In genomic region chr22:23245799-23246136, GRCh38 we compare ENCODE assay signal across 21 cellular contexts.
A peak's percentile ranks its signal among the peaks of the same experiment; 100 is the strongest.
DNase-seq lines count a peak whose midpoint lies in the region; ATAC-seq, FAIRE-seq and TF ChIP-seq lines count a peak whose summit lies in the region.
"Had no signal": no experiment of that assay in that cellular context is flagged by ENCODE, and none has a peak within 500 bp of the region (broad histone marks: within the 10 kb centered on the region; RNA-seq: fewer than 3 reads in every experiment).

No MANE protein-coding gene starts in this region.

- H2AFZ ChIP-seq in H1 (ENCODE audit: low read length): no peak overlapping the region

- no peak for ATAC-seq in GM18868 (IDR thresholded peaks at IDR 0.05; ENCODE audit: unreplicated experiment)
- ATAC-seq: gastroesophageal sphincter, left ventricle myocardium superior had no signal

- no peak overlapping the region for H3K23ac ChIP-seq in H1 (ENCODE audit: insufficient read length)

- H3K4me1 ChIP-seq in breast epithelium (no peaks in the 10 kb centered on the region), SJSA1 (replicated peaks) (peaks cover 79% of the 10 kb centered on the region), H1 (replicated peaks in 1 of 4; ENCODE audit: control insufficient read depth in 3 of 4, insufficient read depth in 4 of 4, low read length in 3 of 4) (peaks cover 33 to 47% (median 40%) of the 10 kb centered on the region in 4 experiments)
- H3K4me1 ChIP-seq: prostate gland, uterus had no signal

- no peak overlapping the region for H4K91ac ChIP-seq in H1 (replicated peaks; ENCODE audit: insufficient read length, low read length)

- H3K36me3 ChIP-seq in breast epithelium (no peaks in the 10 kb centered on the region), SJSA1 (peaks cover 7% of the 10 kb centered on the region; the same call in 1 of the 2 replicates), H1 (ENCODE audit: control insufficient read depth in 2 of 4, insufficient read depth in 4 of 4, low read length in 3 of 4) (no peaks in the 10 kb centered on the region)
- H3K36me3 ChIP-seq: gastroesophageal sphincter, prostate gland, uterus had no signal

- peak overlapping the region; percentile 92 for H3K27ac Mint-ChIP-seq in MCF 10A (ENCODE audit: low read depth, unreplicated experiment)

- H4K8ac ChIP-seq in H1 (ENCODE audit: extremely low read depth, insufficient read depth, low read length): no peak overlapping the region

- H3K79me2 ChIP-seq in H1 (ENCODE audit: control insufficient read depth in 1 of 2, insufficient read depth in 2 of 2, low read length in 2 of 2): peaks cover 0 to 76% of the 10 kb centered on the region in 2 experiments; a peak in 3 of 4 replicates

- no peaks in the 10 kb centered on the region for H3K27me3 ChIP-seq in breast epithelium
- H3K27me3 ChIP-seq in SJSA1 (replicated peaks): no peaks in the 10 kb centered on the region
- H3K27me3 ChIP-seq in H1 (replicated peaks in 1 of 4; ENCODE audit: control insufficient read depth in 3 of 4, extremely low read depth in 1 of 4, insufficient read depth in 3 of 4, low read length in 3 of 4): no peaks in the 10 kb centered on the region
- H3K27me3 ChIP-seq: gastroesophageal sphincter, uterus had no signal

- H3K4me2 ChIP-seq in H1 (ENCODE audit: insufficient read depth in 1 of 2, low read depth in 2 of 2, low read length in 2 of 2): no peak overlapping the region

- no peak for TF ChIP-seq CTCF in MCF 10A (IDR thresholded peaks at IDR 0.05; ENCODE audit: unreplicated experiment)
- TF ChIP-seq CTCF in breast epithelium (IDR thresholded peaks at IDR 0.05): no peak
- no peak for TF ChIP-seq CTCF in H1 (IDR thresholded peaks at IDR 0.05; ENCODE audit: control extremely low read depth in 1 of 3, insufficient read depth in 1 of 3, low read depth in 1 of 3, low read length in 3 of 3)

- CTCF ChIA-PET in MCF 10A (lab: Yijun Ruan, JAX): no interaction called here
- CTCF ChIA-PET in H1 (lab: Charles Lee; ENCODE audit: partially characterized antibody): interaction anchor here (1.3 kb wide), 1 partner anchor 22 kb away, joined by 4 read pairs; no protein-coding TSS in a partner anchor

- H2BK120ac ChIP-seq in H1 (replicated peaks; ENCODE audit: low read depth, low read length): no peak overlapping the region

- no peak overlapping the region for H2BK15ac ChIP-seq in H1 (ENCODE audit: low read length)

- no TSS peak for BruUV-seq in MCF 10A (replicated peaks; lab: Mats Ljungman, UMichigan)

- H3K9me3 Mint-ChIP-seq in MCF 10A (ENCODE audit: unreplicated experiment): no peaks in the 10 kb centered on the region

- DNase-seq in MCF 10A (ENCODE audit: unreplicated experiment) (no peak), breast epithelium (ENCODE audit: low spot score in 2 of 2) (no peak), SJSA1 (ENCODE audit: low read depth in 1 of 2, low spot score in 2 of 2) (no peak), H1 (ENCODE audit: low read depth in 1 of 2, low spot score in 2 of 2) (no peak), frontal cortex (ENCODE audit: low spot score in 2 of 2) (no peak), cerebellar cortex (ENCODE audit: low spot score) (no peak), UCSD-AML1 (lab: John Stamatoyannopoulos, UW; ENCODE audit: unreplicated experiment) (no peak)
- DNase-seq: activated CD4-positive, alpha-beta T cell treated with anti-CD3 and anti-CD28 coated beads, Interleukin-2, amount 50 U/mL, for 1 hour; activated T-cell treated with anti-CD3 and anti-CD28 coated beads, Interleukin-2, amount 50 U/mL, for 1 hour; amniotic stem cell; GDM1; left ventricle myocardium superior; NCI-H1930; NCI-H446 treated with DMSO at 0.1 percent for 48 hours; uterus had no signal

- H3K79me1 ChIP-seq in H1 (ENCODE audit: low read depth, low read length): peaks cover 10% of the 10 kb centered on the region; the same call in 1 of the 2 replicates

- H4K20me1 ChIP-seq in H1 (replicated peaks in 1 of 2; ENCODE audit: control insufficient read depth in 1 of 2, insufficient read depth in 2 of 2, low read length in 2 of 2): no peaks in the 10 kb centered on the region

- H2BK20ac ChIP-seq in H1 (ENCODE audit: low read length): no peak overlapping the region

- TF ChIP-seq RAD21 in H1 (IDR thresholded peaks at IDR 0.05 in 1 of 2, conservative IDR thresholded peaks at IDR 0.05 in 1 of 2; ENCODE audit: low read depth in 2 of 2, low read length in 2 of 2): no peak

- POLR2A ChIA-PET in MCF 10A (lab: Yijun Ruan, JAX): no interaction called here
- POLR2A ChIA-PET in H1 (lab: Charles Lee; ENCODE audit: partially characterized antibody): no interaction called here

- intact Hi-C loops in MCF 10A (cut with micrococcal nuclease): no loop called here
- intact Hi-C loops in breast epithelium (cut with DNase I; ENCODE audit: low total_unique reads): no loop called here

- H3K9me3 ChIP-seq in breast epithelium: no peaks in the 10 kb centered on the region
- no peaks in the 10 kb centered on the region for H3K9me3 ChIP-seq in SJSA1 (replicated peaks)
- H3K9me3 ChIP-seq in H1 (ENCODE audit: insufficient read depth in 2 of 2, low read depth in 1 of 2, low read length in 1 of 2): no peaks in the 10 kb centered on the region
- H3K9me3 ChIP-seq: Caco-2, gastroesophageal sphincter, prostate gland, uterus had no signal

- no peaks in the 10 kb centered on the region for H3K27me3 Mint-ChIP-seq in MCF 10A (ENCODE audit: insufficient read depth, unreplicated experiment)

- peaks cover 9% of the 10 kb centered on the region; the same call in 1 of the 2 replicates for H3K23me2 ChIP-seq in H1 (ENCODE audit: low read depth, low read length)

- no peak overlapping the region for H2AK5ac ChIP-seq in H1 (ENCODE audit: low read depth, low read length)

- H3K18ac ChIP-seq in H1 (ENCODE audit: extremely low read depth, low read length): no peak overlapping the region

- 0 out of 2 replicates have a peak overlapping the region, but pooled peaks have one; percentile 55 for H2BK5ac ChIP-seq in H1 (ENCODE audit: low read depth, low read length)

- H3K27ac ChIP-seq in breast epithelium (no peak overlapping the region), SJSA1 (peak overlapping the region; percentile 57), H1 (ENCODE audit: low read depth, low read length) (no peak overlapping the region)
- H3K27ac ChIP-seq: prostate gland, uterus had no signal

- peaks cover 12% of the 10 kb centered on the region for H3K36me3 Mint-ChIP-seq in MCF 10A (ENCODE audit: insufficient read depth, unreplicated experiment)

- H2BK12ac ChIP-seq in H1 (ENCODE audit: low read depth, low read length): no peak overlapping the region

- no peak for TF ChIP-seq POLR2A in breast epithelium (IDR thresholded peaks at IDR 0.05)
- no peak for TF ChIP-seq POLR2A in H1 (IDR thresholded peaks at IDR 0.05; ENCODE audit: control extremely low read depth in 1 of 2, low read depth in 2 of 2, low read length in 2 of 2)

- no peak overlapping the region for H3K4me3 Mint-ChIP-seq in MCF 10A (ENCODE audit: unreplicated experiment)

- H3K4me1 Mint-ChIP-seq in MCF 10A (ENCODE audit: insufficient read depth, unreplicated experiment): peaks cover 51% of the 10 kb centered on the region

- no peak overlapping the region for H3K14ac ChIP-seq in H1 (ENCODE audit: insufficient read length)

- no peak for TF ChIP-seq EP300 in H1 (IDR thresholded peaks at IDR 0.05; ENCODE audit: borderline replicate concordance in 1 of 2, low read depth in 2 of 2, low read length in 2 of 2)

- H3K4ac ChIP-seq in H1 (replicated peaks; ENCODE audit: insufficient read length, low read depth, low read length): no peak overlapping the region

- H3K9ac ChIP-seq in H1 (replicated peaks in 1 of 4; ENCODE audit: extremely low read depth in 1 of 4, low read depth in 3 of 4, low read length in 3 of 4): no peak overlapping the region

- H4K5ac ChIP-seq in H1 (ENCODE audit: insufficient read length, low read depth, low read length): no peak overlapping the region

- 90% methylated on average over 8 of the region's 8 CpGs; no CpG with 5 or more reads in 1 of the 2 experiments for WGBS in H1 (ENCODE audit: extremely low coverage in 1 of 2, insufficient coverage in 1 of 2, insufficient read length in 1 of 2, insufficient replicate concordance in 2 of 2, low coverage in 1 of 2, low lambda C conversion rate in 2 of 2, missing lambda C conversion rate in 1 of 2), 2 experiments

- no peak overlapping the region for H3K56ac ChIP-seq in H1 (replicated peaks; ENCODE audit: insufficient read length, low read depth, low read length)

- H3K4me3 ChIP-seq in breast epithelium (no peak overlapping the region), SJSA1 (no peak overlapping the region), H1 (ENCODE audit: extremely low read depth in 1 of 4, insufficient read depth in 2 of 4, low read depth in 3 of 4, low read length in 4 of 4) (no peak overlapping the region)
- H3K4me3 ChIP-seq: coronary artery, gastroesophageal sphincter, prostate gland, uterus had no signal

- no peak for FAIRE-seq in H1 (lab: Jason Lieb, UNC)
- no peak for FAIRE-seq in frontal cortex (lab: Jason Lieb, UNC)
- FAIRE-seq: GM12891 had no signal

TF ChIP-seq in H1, 55 proteins besides CTCF, POLR2A, EP300 and RAD21 (continues in another document):
- TF ChIP-seq NANOG (IDR thresholded peaks at IDR 0.05; ENCODE audit: insufficient read depth, low read depth, low read length, poor library complexity, severe bottlenecking) (no peak), EZH2 (IDR thresholded peaks at IDR 0.05; ENCODE audit: low read depth, low read length, severe bottlenecking) (no peak), SRF (IDR thresholded peaks at IDR 0.05; ENCODE audit: low read depth, low read length) (no peak), KDM5A (IDR thresholded peaks at IDR 0.05; ENCODE audit: low read length) (no peak), BCL11A (IDR thresholded peaks at IDR 0.05; ENCODE audit: low read depth in 2 of 2, low read length in 2 of 2) (no peak), HDAC2 (IDR thresholded peaks at IDR 0.05; ENCODE audit: borderline replicate concordance in 1 of 2, low read depth in 2 of 2, low read length in 2 of 2) (no peak), SUZ12 (IDR thresholded peaks at IDR 0.05; ENCODE audit: low read length) (no peak), SIN3A (conservative IDR thresholded peaks at IDR 0.05 in 1 of 2, IDR thresholded peaks at IDR 0.05 in 1 of 2; ENCODE audit: low read depth in 1 of 2, low read length in 2 of 2) (no peak), JUND (IDR thresholded peaks at IDR 0.05; ENCODE audit: low read length) (no peak)
